In the genomic region with DNA sequence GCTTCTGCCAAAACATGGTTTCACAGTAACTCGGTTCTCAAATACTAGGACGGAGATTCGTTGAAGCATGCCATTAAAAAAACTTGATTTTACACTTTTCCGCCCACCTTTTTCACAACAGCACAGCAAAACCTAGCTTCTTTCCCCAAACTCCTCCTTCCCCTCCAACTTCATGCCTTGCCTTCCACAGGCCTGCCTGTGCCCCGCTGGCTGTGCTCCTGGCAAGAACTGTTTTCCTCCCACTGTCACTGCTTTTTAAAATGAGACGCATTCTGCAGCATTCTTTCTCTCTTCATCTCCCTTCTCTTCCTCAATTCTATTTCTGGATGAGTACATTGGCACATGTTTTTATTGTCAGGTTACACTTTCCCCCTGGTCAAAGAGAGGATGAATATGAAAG, we compare ENCODE assay signal across 15 cellular contexts. TPM values are rescaled to one million over a fixed set of nuclear protein-coding genes. Genes with fewer than 3 reads are reported as not detected.
DNase-seq lines count a peak whose midpoint lies in the region; ATAC-seq and TF ChIP-seq lines count a peak whose summit lies in the region.
"Had no signal": no experiment of that assay in that cellular context is flagged by ENCODE, and none has a peak within 500 bp of the region (broad histone marks: within the 10 kb centered on the region; RNA-seq: fewer than 3 reads in every experiment).

No MANE protein-coding gene starts in this region.

- H3K36me3 ChIP-seq in GM23338 (ENCODE audit: insufficient read depth) (no peaks in the 10 kb centered on the region), mesendoderm (ENCODE audit: control insufficient read depth, insufficient read depth, low read length) (no peaks in the 10 kb centered on the region)
- H3K36me3 ChIP-seq: BLaER1 had no signal

- no CpG with 5 or more reads among the region's 6 CpGs for WGBS in mesendoderm (ENCODE audit: extremely low coverage, insufficient coverage, low lambda C conversion rate)

- H3K27ac ChIP-seq in GM23338 (ENCODE audit: low read depth) (no peak overlapping the region), mesendoderm (ENCODE audit: low read depth, low read length) (no peak overlapping the region)
- H3K27ac ChIP-seq: BLaER1, C4-2B had no signal

- no peak overlapping the region for H4K5ac ChIP-seq in mesendoderm (ENCODE audit: low read length)

- no peaks in the 10 kb centered on the region for H3K4me1 ChIP-seq in GM23338 (ENCODE audit: insufficient read depth)
- no peaks in the 10 kb centered on the region for H3K4me1 ChIP-seq in mesendoderm (ENCODE audit: control insufficient read depth, low read depth, low read length)
- H3K4me1 ChIP-seq: BLaER1 had no signal

- H3F3A ChIP-seq in GM23338 (replicated peaks; ENCODE audit: low read depth), result no peaks in the 10 kb centered on the region

- no peak overlapping the region for H3K27ac Mint-ChIP-seq in GM23338
- H3K27ac Mint-ChIP-seq: B cell; CD4-positive, CD25-positive, alpha-beta regulatory T cell; CD8-positive, alpha-beta T cell had no signal

- H3K9ac ChIP-seq in mesendoderm (ENCODE audit: low read length), result no peak overlapping the region
- H3K9ac ChIP-seq: BLaER1 had no signal

- H3K4me1 Mint-ChIP-seq in GM23338, result no peaks in the 10 kb centered on the region
- H3K4me1 Mint-ChIP-seq: B cell; CD4-positive, CD25-positive, alpha-beta regulatory T cell had no signal

- H3K27me3 Mint-ChIP-seq in GM23338 (ENCODE audit: insufficient read depth, low read depth, poor library complexity), result peaks cover 2% of the 10 kb centered on the region

- no peak overlapping the region for H2BK5ac ChIP-seq in mesendoderm (ENCODE audit: low read length)

- no peak overlapping the region for H2BK15ac ChIP-seq in mesendoderm (replicated peaks; ENCODE audit: low read depth)

- H4K8ac ChIP-seq in mesendoderm (ENCODE audit: low read depth, low read length), result no peak overlapping the region

- no peaks in the 10 kb centered on the region for H3K27me3 ChIP-seq in GM23338 (ENCODE audit: insufficient read depth)
- no peaks in the 10 kb centered on the region for H3K27me3 ChIP-seq in mesendoderm (ENCODE audit: insufficient read depth, low read length, poor library complexity)
- H3K27me3 ChIP-seq: BLaER1 had no signal

- no peak overlapping the region for H2AK5ac ChIP-seq in mesendoderm (ENCODE audit: low read length)

- no peaks in the 10 kb centered on the region for H3K79me1 ChIP-seq in mesendoderm (ENCODE audit: low read length)

- H3K79me2 ChIP-seq in GM23338 (replicated peaks; ENCODE audit: insufficient read depth) (no peaks in the 10 kb centered on the region), mesendoderm (ENCODE audit: control insufficient read depth, insufficient read depth, low read length) (no peaks in the 10 kb centered on the region)

- H2BK120ac ChIP-seq in mesendoderm (ENCODE audit: low read depth, low read length), result no peak overlapping the region

- no peak for ATAC-seq in GM23338
- ATAC-seq: CD8-positive, alpha-beta T cell had no signal

- DNase-seq in GM23338 (ENCODE audit: low spot score), result no peak
- no peak for DNase-seq in mesendoderm
- peak; percentile 28 for DNase-seq in superior temporal gyrus (ENCODE audit: extremely low spot score)
- DNase-seq in DMS79 treated with DMSO at 0.1 percent for 48 hours (lab: John Stamatoyannopoulos, UW), result no peak
- no peak for DNase-seq in NCI-H2029 (lab: John Stamatoyannopoulos, UW)
- DNase-seq in activated naive CD4-positive, alpha-beta T cell treated with Interleukin-2 at 50 U/mL for 16 hours, result no peak
- DNase-seq: CD4-positive, CD25-positive, alpha-beta regulatory T cell; CD8-positive, alpha-beta T cell; DMS53; DND-41; H7; HCEC 1CT had no signal

- no peaks in the 10 kb centered on the region for H4K20me1 ChIP-seq in GM23338 (replicated peaks; ENCODE audit: insufficient read depth)
- H4K20me1 ChIP-seq: BLaER1 had no signal

- H3K9me3 Mint-ChIP-seq in GM23338, result peaks cover 5% of the 10 kb centered on the region; the same call in 2 of the 3 replicates
- H3K9me3 Mint-ChIP-seq: CD8-positive, alpha-beta T cell had no signal

- no peak for TF ChIP-seq CTCF in GM23338 (conservative IDR thresholded peaks at IDR 0.05; ENCODE audit: low read depth in 2 of 2)

- H3K9me2 ChIP-seq in GM23338 (ENCODE audit: insufficient read depth), result peaks cover 13% of the 10 kb centered on the region; the same call in 1 of the 2 replicates

- H3K18ac ChIP-seq in mesendoderm (ENCODE audit: low read length), result no peak overlapping the region

- no peak overlapping the region for H3K4me3 Mint-ChIP-seq in GM23338
- H3K4me3 Mint-ChIP-seq: B cell; CD4-positive, CD25-positive, alpha-beta regulatory T cell; CD8-positive, alpha-beta T cell had no signal

- no peak overlapping the region for H3K4me3 ChIP-seq in GM23338
- no peak overlapping the region for H3K4me3 ChIP-seq in mesendoderm (ENCODE audit: low read length)
- H3K4me3 ChIP-seq: BLaER1 had no signal

- no peak overlapping the region for H3K4ac ChIP-seq in mesendoderm (ENCODE audit: low read depth, low read length)

- H3K4me2 ChIP-seq in GM23338, result no peak overlapping the region
- no peak overlapping the region for H3K4me2 ChIP-seq in mesendoderm (ENCODE audit: low read length)
- H3K4me2 ChIP-seq: BLaER1 had no signal

- peak overlapping the region; percentile 67; the same call in 1 of the 2 replicates for H2AFZ ChIP-seq in GM23338

- H3K23ac ChIP-seq in mesendoderm (ENCODE audit: low read length), result peak overlapping the region; percentile 24

- H3K56ac ChIP-seq in mesendoderm (ENCODE audit: low read length), result peak overlapping the region; percentile 60

- peaks cover 4% of the 10 kb centered on the region; the same call in 2 of the 3 replicates for H3K36me3 Mint-ChIP-seq in GM23338 (ENCODE audit: low read depth)
- H3K36me3 Mint-ChIP-seq: CD4-positive, CD25-positive, alpha-beta regulatory T cell; CD8-positive, alpha-beta T cell had no signal

TF ChIP-seq in GM23338, 12 proteins besides CTCF, POLR2A, EP300 and RAD21 (continues in another document):
- TF ChIP-seq, protein P1, sequence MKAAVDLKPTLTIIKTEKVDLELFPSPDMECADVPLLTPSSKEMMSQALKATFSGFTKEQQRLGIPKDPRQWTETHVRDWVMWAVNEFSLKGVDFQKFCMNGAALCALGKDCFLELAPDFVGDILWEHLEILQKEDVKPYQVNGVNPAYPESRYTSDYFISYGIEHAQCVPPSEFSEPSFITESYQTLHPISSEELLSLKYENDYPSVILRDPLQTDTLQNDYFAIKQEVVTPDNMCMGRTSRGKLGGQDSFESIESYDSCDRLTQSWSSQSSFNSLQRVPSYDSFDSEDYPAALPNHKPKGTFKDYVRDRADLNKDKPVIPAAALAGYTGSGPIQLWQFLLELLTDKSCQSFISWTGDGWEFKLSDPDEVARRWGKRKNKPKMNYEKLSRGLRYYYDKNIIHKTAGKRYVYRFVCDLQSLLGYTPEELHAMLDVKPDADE (IDR thresholded peaks at IDR 0.05), result no peak

RNA-seq across cellular contexts. Expression of gene LMAN1, which starts 55.2 kb away (rescaled TPM):
- 94.3 and 111 TPM in 2 replicates for total RNA-seq in GM23338 (2014; rRNA removed; shearing (Covaris generic))
- polyA plus RNA-seq in GM23338 (2016; fragmentation: Nextera tagmentation; extraction: Ambion mirVana), result 131 and 134 TPM in 2 replicates
- polyA plus RNA-seq in mesendoderm (2013, experiment 1 of 2), result 65.8 TPM
- polyA plus RNA-seq in mesendoderm (2013, experiment 2 of 2), result 62.7 TPM
